Comparison of ENCODE assay signal across 8 cellular contexts in genomic region chr16:87490091-87490798, GRCh38. TPM values are rescaled to one million over a fixed set of nuclear protein-coding genes. Genes with fewer than 3 reads are reported as not detected.
DNase-seq lines count a peak whose midpoint lies in the region; ATAC-seq, FAIRE-seq and TF ChIP-seq lines count a peak whose summit lies in the region.

No MANE protein-coding gene starts in this region.

- peak overlapping the region; percentile 74 for H3K4me3 Mint-ChIP-seq in activated CD4-positive, alpha-beta memory T cell treated with anti-CD3 and anti-CD28 coated beads for 36 hours
- peak overlapping the region; percentile 88 for H3K4me3 Mint-ChIP-seq in glutamatergic neuron (ENCODE audit: unreplicated experiment)

- FAIRE-seq in small intestine (lab: Jason Lieb, UNC) = no peak

- peak overlapping the region; percentile 47 for H3K4me3 ChIP-seq in H7 (ENCODE audit: insufficient read depth, low read depth, low read length)
- peak overlapping the region in 1 of 2 donors; percentile 88 for H3K4me3 ChIP-seq in small intestine (ENCODE audit: low read depth in 1 of 2, low read length in 2 of 2)

- no peaks in the 10 kb centered on the region for H3K27me3 Mint-ChIP-seq in activated CD4-positive, alpha-beta memory T cell treated with anti-CD3 and anti-CD28 coated beads for 36 hours
- peaks cover 3% of the 10 kb centered on the region for H3K27me3 Mint-ChIP-seq in glutamatergic neuron (ENCODE audit: unreplicated experiment)

- H3K27me3 ChIP-seq in H7 (ENCODE audit: control insufficient read depth, insufficient read depth, low read length) (peaks cover 2% of the 10 kb centered on the region; the same call in 1 of the 2 replicates), small intestine (ENCODE audit: control insufficient read depth in 2 of 2, insufficient read depth in 2 of 2, low read length in 2 of 2) (no peaks in the 10 kb centered on the region)

- H3K27ac ChIP-seq in small intestine (ENCODE audit: low read depth in 1 of 2, low read length in 1 of 2) = peak overlapping the region; percentile 39 to 76

- CTCF ChIA-PET in activated CD4-positive, alpha-beta memory T cell treated with anti-CD3 and anti-CD28 coated beads for 36 hours (lab: Charles Lee) = interaction anchor here (0.6 to 2.1 kb wide), 3 partner anchors 51 to 146 kb away, joined by 3 to 6 read pairs (median 5); no protein-coding TSS in a partner anchor

- no peak for DNase-seq in H7
- DNase-seq in activated CD4-positive, alpha-beta memory T cell treated with anti-CD3 and anti-CD28 coated beads for 36 hours = no peak
- DNase-seq in glutamatergic neuron = no peak
- DNase-seq in small intestine = peak; percentile 65
- no peak for DNase-seq in NCI-H510A (lab: John Stamatoyannopoulos, UW)
- no peak for DNase-seq in pons (ENCODE audit: low spot score)

- peak overlapping the region; percentile 79 for H3K27ac Mint-ChIP-seq in activated CD4-positive, alpha-beta memory T cell treated with anti-CD3 and anti-CD28 coated beads for 36 hours
- no peak overlapping the region for H3K27ac Mint-ChIP-seq in glutamatergic neuron (ENCODE audit: unreplicated experiment)

- ATAC-seq in HG03442 (IDR thresholded peaks at IDR 0.05; ENCODE audit: unreplicated experiment) (no peak), HG03565 (IDR thresholded peaks at IDR 0.05; ENCODE audit: unreplicated experiment) (no peak)

- POLR2A ChIA-PET in activated CD4-positive, alpha-beta memory T cell treated with anti-CD3 and anti-CD28 coated beads for 36 hours (lab: Charles Lee) = no interaction called here

- no peak for TF ChIP-seq CTCF in glutamatergic neuron (IDR thresholded peaks at IDR 0.05; ENCODE audit: partially characterized antibody, unreplicated experiment)

- H3K4me1 Mint-ChIP-seq in activated CD4-positive, alpha-beta memory T cell treated with anti-CD3 and anti-CD28 coated beads for 36 hours (ENCODE audit: low read depth) = peaks cover 59% of the 10 kb centered on the region
- H3K4me1 Mint-ChIP-seq in glutamatergic neuron (ENCODE audit: low read depth, unreplicated experiment) = peaks cover 32% of the 10 kb centered on the region

- intact Hi-C loops in activated CD4-positive, alpha-beta memory T cell treated with anti-CD3 and anti-CD28 coated beads for 36 hours (cut with micrococcal nuclease) = loop anchor here (1.0 to 10.0 kb wide), 3 partner anchors 26 to 462 kb away; partner anchors contain the start of gene BANP

- H3K36me3 Mint-ChIP-seq in activated CD4-positive, alpha-beta memory T cell treated with anti-CD3 and anti-CD28 coated beads for 36 hours = peaks cover 6% of the 10 kb centered on the region
- H3K36me3 Mint-ChIP-seq in glutamatergic neuron (ENCODE audit: unreplicated experiment) = no peaks in the 10 kb centered on the region

- WGBS in small intestine, 3 donors = 4 to 16% (median 10%) methylated on average over 17 of the region's 17 CpGs

- no peaks in the 10 kb centered on the region for H3K9me3 ChIP-seq in small intestine (ENCODE audit: control insufficient read depth, low read depth)

- H3K36me3 ChIP-seq in H7 (replicated peaks; ENCODE audit: control insufficient read depth, insufficient read depth, low read length) (no peaks in the 10 kb centered on the region), small intestine (ENCODE audit: control insufficient read depth in 2 of 2, insufficient read depth in 2 of 2, low read length in 2 of 2) (no peaks in the 10 kb centered on the region)

- peaks cover 3 to 5% of the 10 kb centered on the region in 2 donors for H3K4me1 ChIP-seq in small intestine (ENCODE audit: control insufficient read depth in 2 of 2, insufficient read depth in 1 of 2, low read depth in 1 of 2, low read length in 1 of 2)

- H3K9me3 Mint-ChIP-seq in activated CD4-positive, alpha-beta memory T cell treated with anti-CD3 and anti-CD28 coated beads for 36 hours = no peaks in the 10 kb centered on the region
- H3K9me3 Mint-ChIP-seq in glutamatergic neuron (ENCODE audit: unreplicated experiment) = peaks cover 2% of the 10 kb centered on the region

RNA-seq across cellular contexts. Expression of gene ZCCHC14, which starts 2.6 kb away (rescaled TPM):
- 12.2 and 13.3 TPM in 2 replicates for total RNA-seq in H7 (2014; rRNA removed; shearing (Covaris generic))
- total RNA-seq in activated CD4-positive, alpha-beta memory T cell treated with anti-CD3 and anti-CD28 coated beads for 36 hours = 10 to 100 TPM in 1 of 2 experiments, 1 to 10 TPM in 1; 8.7 to 10.6 TPM
- total RNA-seq in glutamatergic neuron (ENCODE audit: unreplicated experiment) = 29.2 TPM
- 10 to 100 TPM in 2 of 3 donors, 1 to 10 TPM in 1; 9.2 to 14.6 (median 11.6) TPM for polyA plus RNA-seq in small intestine
